Comparison of ENCODE assay signal across 1 cellular context in the genomic region with DNA sequence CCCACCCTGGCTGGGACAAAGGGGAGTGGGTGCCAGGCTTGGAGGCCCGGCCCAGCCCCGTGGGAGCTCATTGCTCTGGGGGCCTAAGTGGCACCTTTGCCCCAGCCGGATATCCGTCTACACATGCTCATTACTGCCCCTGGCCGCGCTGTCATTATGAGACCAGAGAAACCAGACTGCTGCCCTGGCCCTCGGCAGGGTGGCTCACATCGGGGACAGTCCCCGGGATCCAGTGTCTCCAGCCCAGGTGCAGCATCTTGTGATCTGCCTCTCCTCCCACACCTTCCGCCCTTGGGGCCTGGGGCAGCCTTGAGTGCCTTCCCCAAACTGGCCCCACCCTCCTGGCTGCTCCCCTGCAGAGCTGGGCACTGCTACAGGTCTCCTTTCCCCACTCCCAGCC.
TF ChIP-seq lines count a peak whose summit lies in the region.

No MANE protein-coding gene starts in this region.

TF ChIP-seq in GM12878, 131 proteins besides CTCF, POLR2A, EP300 and RAD21 (continues in another document):
- TF ChIP-seq, protein P1, sequence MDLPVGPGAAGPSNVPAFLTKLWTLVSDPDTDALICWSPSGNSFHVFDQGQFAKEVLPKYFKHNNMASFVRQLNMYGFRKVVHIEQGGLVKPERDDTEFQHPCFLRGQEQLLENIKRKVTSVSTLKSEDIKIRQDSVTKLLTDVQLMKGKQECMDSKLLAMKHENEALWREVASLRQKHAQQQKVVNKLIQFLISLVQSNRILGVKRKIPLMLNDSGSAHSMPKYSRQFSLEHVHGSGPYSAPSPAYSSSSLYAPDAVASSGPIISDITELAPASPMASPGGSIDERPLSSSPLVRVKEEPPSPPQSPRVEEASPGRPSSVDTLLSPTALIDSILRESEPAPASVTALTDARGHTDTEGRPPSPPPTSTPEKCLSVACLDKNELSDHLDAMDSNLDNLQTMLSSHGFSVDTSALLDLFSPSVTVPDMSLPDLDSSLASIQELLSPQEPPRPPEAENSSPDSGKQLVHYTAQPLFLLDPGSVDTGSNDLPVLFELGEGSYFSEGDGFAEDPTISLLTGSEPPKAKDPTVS (IDR thresholded peaks at IDR 0.05; ENCODE audit: low read depth, low read length), result no peak
- no peak for TF ChIP-seq CREM (IDR thresholded peaks at IDR 0.05; ENCODE audit: low read depth)
- TF ChIP-seq JUNB (IDR thresholded peaks at IDR 0.05), result no peak
- TF ChIP-seq, protein P2, sequence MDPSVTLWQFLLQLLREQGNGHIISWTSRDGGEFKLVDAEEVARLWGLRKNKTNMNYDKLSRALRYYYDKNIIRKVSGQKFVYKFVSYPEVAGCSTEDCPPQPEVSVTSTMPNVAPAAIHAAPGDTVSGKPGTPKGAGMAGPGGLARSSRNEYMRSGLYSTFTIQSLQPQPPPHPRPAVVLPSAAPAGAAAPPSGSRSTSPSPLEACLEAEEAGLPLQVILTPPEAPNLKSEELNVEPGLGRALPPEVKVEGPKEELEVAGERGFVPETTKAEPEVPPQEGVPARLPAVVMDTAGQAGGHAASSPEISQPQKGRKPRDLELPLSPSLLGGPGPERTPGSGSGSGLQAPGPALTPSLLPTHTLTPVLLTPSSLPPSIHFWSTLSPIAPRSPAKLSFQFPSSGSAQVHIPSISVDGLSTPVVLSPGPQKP (IDR thresholded peaks at IDR 0.05; ENCODE audit: low read depth, low read length), result peak; percentile 61; the same call in 1 of the 2 replicates
- no peak for TF ChIP-seq ZBED1 (IDR thresholded peaks at IDR 0.05; ENCODE audit: borderline replicate concordance)
- TF ChIP-seq, protein P3, sequence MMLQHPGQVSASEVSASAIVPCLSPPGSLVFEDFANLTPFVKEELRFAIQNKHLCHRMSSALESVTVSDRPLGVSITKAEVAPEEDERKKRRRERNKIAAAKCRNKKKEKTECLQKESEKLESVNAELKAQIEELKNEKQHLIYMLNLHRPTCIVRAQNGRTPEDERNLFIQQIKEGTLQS (IDR thresholded peaks at IDR 0.05; ENCODE audit: borderline replicate concordance, extremely low read depth, low read depth, low read length), result no peak
- no peak for TF ChIP-seq RFX5 (IDR thresholded peaks at IDR 0.05; ENCODE audit: low read depth, low read length)
- no peak for TF ChIP-seq EZH2 (IDR thresholded peaks at IDR 0.05; ENCODE audit: borderline replicate concordance, control insufficient read depth, low read depth, low read length)
- peak in 1 of 2 experiments; percentile 53; a peak in 2 of 3 replicates for TF ChIP-seq EGR1 (IDR thresholded peaks at IDR 0.05; ENCODE audit: borderline replicate concordance in 1 of 2, low read depth in 2 of 2, low read length in 2 of 2)
- TF ChIP-seq CHD1 (IDR thresholded peaks at IDR 0.05; ENCODE audit: low read depth, low read length), result no peak
- TF ChIP-seq CREB1 (IDR thresholded peaks at IDR 0.05; ENCODE audit: low read depth), result no peak
- TF ChIP-seq, protein P4, sequence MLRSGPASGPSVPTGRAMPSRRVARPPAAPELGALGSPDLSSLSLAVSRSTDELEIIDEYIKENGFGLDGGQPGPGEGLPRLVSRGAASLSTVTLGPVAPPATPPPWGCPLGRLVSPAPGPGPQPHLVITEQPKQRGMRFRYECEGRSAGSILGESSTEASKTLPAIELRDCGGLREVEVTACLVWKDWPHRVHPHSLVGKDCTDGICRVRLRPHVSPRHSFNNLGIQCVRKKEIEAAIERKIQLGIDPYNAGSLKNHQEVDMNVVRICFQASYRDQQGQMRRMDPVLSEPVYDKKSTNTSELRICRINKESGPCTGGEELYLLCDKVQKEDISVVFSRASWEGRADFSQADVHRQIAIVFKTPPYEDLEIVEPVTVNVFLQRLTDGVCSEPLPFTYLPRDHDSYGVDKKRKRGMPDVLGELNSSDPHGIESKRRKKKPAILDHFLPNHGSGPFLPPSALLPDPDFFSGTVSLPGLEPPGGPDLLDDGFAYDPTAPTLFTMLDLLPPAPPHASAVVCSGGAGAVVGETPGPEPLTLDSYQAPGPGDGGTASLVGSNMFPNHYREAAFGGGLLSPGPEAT (IDR thresholded peaks at IDR 0.05; ENCODE audit: low read depth), result no peak
- TF ChIP-seq JUND (IDR thresholded peaks at IDR 0.05; ENCODE audit: low read depth, low read length), result no peak
- TF ChIP-seq HDAC6 (IDR thresholded peaks at IDR 0.05; ENCODE audit: unreplicated experiment), result no peak
- TF ChIP-seq SIN3A (IDR thresholded peaks at IDR 0.05; ENCODE audit: low read depth, low read length), result no peak
- TF ChIP-seq, protein P5, sequence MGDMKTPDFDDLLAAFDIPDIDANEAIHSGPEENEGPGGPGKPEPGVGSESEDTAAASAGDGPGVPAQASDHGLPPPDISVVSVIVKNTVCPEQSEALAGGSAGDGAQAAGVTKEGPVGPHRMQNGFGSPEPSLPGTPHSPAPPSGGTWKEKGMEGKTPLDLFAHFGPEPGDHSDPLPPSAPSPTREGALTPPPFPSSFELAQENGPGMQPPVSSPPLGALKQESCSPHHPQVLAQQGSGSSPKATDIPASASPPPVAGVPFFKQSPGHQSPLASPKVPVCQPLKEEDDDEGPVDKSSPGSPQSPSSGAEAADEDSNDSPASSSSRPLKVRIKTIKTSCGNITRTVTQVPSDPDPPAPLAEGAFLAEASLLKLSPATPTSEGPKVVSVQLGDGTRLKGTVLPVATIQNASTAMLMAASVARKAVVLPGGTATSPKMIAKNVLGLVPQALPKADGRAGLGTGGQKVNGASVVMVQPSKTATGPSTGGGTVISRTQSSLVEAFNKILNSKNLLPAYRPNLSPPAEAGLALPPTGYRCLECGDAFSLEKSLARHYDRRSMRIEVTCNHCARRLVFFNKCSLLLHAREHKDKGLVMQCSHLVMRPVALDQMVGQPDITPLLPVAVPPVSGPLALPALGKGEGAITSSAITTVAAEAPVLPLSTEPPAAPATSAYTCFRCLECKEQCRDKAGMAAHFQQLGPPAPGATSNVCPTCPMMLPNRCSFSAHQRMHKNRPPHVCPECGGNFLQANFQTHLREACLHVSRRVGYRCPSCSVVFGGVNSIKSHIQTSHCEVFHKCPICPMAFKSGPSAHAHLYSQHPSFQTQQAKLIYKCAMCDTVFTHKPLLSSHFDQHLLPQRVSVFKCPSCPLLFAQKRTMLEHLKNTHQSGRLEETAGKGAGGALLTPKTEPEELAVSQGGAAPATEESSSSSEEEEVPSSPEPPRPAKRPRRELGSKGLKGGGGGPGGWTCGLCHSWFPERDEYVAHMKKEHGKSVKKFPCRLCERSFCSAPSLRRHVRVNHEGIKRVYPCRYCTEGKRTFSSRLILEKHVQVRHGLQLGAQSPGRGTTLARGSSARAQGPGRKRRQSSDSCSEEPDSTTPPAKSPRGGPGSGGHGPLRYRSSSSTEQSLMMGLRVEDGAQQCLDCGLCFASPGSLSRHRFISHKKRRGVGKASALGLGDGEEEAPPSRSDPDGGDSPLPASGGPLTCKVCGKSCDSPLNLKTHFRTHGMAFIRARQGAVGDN (IDR thresholded peaks at IDR 0.05), result no peak
- TF ChIP-seq, protein P6, sequence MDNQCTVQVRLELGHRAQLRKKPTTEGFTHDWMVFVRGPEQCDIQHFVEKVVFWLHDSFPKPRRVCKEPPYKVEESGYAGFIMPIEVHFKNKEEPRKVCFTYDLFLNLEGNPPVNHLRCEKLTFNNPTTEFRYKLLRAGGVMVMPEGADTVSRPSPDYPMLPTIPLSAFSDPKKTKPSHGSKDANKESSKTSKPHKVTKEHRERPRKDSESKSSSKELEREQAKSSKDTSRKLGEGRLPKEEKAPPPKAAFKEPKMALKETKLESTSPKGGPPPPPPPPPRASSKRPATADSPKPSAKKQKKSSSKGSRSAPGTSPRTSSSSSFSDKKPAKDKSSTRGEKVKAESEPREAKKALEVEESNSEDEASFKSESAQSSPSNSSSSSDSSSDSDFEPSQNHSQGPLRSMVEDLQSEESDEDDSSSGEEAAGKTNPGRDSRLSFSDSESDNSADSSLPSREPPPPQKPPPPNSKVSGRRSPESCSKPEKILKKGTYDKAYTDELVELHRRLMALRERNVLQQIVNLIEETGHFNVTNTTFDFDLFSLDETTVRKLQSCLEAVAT (IDR thresholded peaks at IDR 0.05), result 0 out of 2 replicates have a peak, but pooled peaks have one; percentile 28
- TF ChIP-seq RELA (IDR thresholded peaks at IDR 0.05; ENCODE audit: borderline replicate concordance, partially characterized antibody), result no peak
- TF ChIP-seq, protein P7, sequence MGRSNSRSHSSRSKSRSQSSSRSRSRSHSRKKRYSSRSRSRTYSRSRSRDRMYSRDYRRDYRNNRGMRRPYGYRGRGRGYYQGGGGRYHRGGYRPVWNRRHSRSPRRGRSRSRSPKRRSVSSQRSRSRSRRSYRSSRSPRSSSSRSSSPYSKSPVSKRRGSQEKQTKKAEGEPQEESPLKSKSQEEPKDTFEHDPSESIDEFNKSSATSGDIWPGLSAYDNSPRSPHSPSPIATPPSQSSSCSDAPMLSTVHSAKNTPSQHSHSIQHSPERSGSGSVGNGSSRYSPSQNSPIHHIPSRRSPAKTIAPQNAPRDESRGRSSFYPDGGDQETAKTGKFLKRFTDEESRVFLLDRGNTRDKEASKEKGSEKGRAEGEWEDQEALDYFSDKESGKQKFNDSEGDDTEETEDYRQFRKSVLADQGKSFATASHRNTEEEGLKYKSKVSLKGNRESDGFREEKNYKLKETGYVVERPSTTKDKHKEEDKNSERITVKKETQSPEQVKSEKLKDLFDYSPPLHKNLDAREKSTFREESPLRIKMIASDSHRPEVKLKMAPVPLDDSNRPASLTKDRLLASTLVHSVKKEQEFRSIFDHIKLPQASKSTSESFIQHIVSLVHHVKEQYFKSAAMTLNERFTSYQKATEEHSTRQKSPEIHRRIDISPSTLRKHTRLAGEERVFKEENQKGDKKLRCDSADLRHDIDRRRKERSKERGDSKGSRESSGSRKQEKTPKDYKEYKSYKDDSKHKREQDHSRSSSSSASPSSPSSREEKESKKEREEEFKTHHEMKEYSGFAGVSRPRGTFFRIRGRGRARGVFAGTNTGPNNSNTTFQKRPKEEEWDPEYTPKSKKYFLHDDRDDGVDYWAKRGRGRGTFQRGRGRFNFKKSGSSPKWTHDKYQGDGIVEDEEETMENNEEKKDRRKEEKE (IDR thresholded peaks at IDR 0.05), result no peak
- TF ChIP-seq ZNF217 (IDR thresholded peaks at IDR 0.05), result no peak
- peak; percentile 63; the same call in 1 of the 2 replicates for TF ChIP-seq MTA2 (IDR thresholded peaks at IDR 0.05; ENCODE audit: low read depth)
- TF ChIP-seq, protein P8, sequence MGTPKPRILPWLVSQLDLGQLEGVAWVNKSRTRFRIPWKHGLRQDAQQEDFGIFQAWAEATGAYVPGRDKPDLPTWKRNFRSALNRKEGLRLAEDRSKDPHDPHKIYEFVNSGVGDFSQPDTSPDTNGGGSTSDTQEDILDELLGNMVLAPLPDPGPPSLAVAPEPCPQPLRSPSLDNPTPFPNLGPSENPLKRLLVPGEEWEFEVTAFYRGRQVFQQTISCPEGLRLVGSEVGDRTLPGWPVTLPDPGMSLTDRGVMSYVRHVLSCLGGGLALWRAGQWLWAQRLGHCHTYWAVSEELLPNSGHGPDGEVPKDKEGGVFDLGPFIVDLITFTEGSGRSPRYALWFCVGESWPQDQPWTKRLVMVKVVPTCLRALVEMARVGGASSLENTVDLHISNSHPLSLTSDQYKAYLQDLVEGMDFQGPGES (IDR thresholded peaks at IDR 0.05), result no peak
- 0 out of 2 replicates have a peak, but pooled peaks have one; percentile 29 for TF ChIP-seq TBL1XR1 (IDR thresholded peaks at IDR 0.05; ENCODE audit: low read depth, low read length)
- TF ChIP-seq, protein P9, sequence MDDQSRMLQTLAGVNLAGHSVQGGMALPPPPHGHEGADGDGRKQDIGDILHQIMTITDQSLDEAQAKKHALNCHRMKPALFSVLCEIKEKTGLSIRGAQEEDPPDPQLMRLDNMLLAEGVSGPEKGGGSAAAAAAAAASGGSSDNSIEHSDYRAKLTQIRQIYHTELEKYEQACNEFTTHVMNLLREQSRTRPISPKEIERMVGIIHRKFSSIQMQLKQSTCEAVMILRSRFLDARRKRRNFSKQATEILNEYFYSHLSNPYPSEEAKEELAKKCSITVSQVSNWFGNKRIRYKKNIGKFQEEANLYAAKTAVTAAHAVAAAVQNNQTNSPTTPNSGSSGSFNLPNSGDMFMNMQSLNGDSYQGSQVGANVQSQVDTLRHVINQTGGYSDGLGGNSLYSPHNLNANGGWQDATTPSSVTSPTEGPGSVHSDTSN (IDR thresholded peaks at IDR 0.05; ENCODE audit: insufficient replicate concordance, low read depth, low read length), result no peak
- no peak for TF ChIP-seq MYB (IDR thresholded peaks at IDR 0.05; ENCODE audit: borderline replicate concordance, low read depth, low read length)
- TF ChIP-seq ZSCAN29 (IDR thresholded peaks at IDR 0.05), result 0 out of 2 replicates have a peak, but pooled peaks have one; percentile 55
- TF ChIP-seq SPI1 (IDR thresholded peaks at IDR 0.05; ENCODE audit: borderline replicate concordance, insufficient read depth, low read depth, low read length), result 0 out of 2 replicates have a peak, but pooled peaks have one; percentile 9
- no peak for TF ChIP-seq FOXM1 (IDR thresholded peaks at IDR 0.05; ENCODE audit: low read depth, low read length)
- TF ChIP-seq SMARCA5 (IDR thresholded peaks at IDR 0.05), result no peak
- no peak for TF ChIP-seq RAD51 (IDR thresholded peaks at IDR 0.05)
- TF ChIP-seq, protein P10, sequence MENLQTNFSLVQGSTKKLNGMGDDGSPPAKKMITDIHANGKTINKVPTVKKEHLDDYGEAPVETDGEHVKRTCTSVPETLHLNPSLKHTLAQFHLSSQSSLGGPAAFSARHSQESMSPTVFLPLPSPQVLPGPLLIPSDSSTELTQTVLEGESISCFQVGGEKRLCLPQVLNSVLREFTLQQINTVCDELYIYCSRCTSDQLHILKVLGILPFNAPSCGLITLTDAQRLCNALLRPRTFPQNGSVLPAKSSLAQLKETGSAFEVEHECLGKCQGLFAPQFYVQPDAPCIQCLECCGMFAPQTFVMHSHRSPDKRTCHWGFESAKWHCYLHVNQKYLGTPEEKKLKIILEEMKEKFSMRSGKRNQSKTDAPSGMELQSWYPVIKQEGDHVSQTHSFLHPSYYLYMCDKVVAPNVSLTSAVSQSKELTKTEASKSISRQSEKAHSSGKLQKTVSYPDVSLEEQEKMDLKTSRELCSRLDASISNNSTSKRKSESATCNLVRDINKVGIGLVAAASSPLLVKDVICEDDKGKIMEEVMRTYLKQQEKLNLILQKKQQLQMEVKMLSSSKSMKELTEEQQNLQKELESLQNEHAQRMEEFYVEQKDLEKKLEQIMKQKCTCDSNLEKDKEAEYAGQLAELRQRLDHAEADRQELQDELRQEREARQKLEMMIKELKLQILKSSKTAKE (IDR thresholded peaks at IDR 0.05; ENCODE audit: low read depth, poor library complexity, severe bottlenecking), result no peak
- no peak for TF ChIP-seq FOXK2 (IDR thresholded peaks at IDR 0.05)
- TF ChIP-seq SRF (IDR thresholded peaks at IDR 0.05; ENCODE audit: low read depth in 2 of 2, low read length in 2 of 2), result no peak
- TF ChIP-seq KLF5 (IDR thresholded peaks at IDR 0.05; ENCODE audit: partially characterized antibody), result no peak
- no peak for TF ChIP-seq BCL11A (IDR thresholded peaks at IDR 0.05; ENCODE audit: low read depth, low read length)
